8 cellular contexts compared by ENCODE assay signal in the genomic region with DNA sequence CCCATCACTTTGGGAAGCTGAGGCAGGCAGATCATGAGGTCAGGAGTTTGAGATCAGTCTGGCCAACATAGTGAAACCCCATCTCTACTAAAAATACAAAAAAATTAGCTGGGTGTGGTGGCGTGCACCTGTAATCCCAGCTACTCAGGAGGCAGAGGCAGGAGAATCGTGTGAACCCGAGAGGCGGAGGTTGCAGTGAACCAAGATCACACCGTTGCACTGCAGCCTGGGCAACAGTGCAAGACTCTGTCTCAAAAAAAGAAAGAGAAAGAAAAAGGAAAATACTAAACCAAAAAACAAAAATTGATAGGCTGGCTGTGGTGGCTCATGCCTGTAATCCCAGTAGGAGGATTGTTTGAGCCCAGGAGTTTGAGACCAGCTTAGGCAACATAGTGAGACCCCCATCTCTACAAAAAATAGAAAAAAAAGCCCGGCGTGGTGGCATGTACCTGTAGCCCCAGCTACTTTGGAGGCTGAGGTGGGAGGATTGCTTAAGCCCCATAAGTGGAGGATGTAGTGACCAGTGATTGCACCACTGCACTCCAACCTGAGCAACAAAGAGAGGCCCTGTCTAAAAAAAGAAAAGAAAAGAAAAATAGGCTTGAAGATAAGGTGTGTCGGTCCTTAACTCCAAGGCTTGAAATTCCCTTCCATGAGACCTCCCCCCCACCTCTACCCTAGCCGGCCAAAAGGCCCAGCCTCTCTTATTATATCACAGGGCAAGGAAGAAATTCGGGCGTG. TPM values are rescaled to one million over a fixed set of nuclear protein-coding genes. Genes with fewer than 3 reads are reported as not detected.
DNase-seq lines count a peak whose midpoint lies in the region; ATAC-seq, FAIRE-seq and TF ChIP-seq lines count a peak whose summit lies in the region.
"Not testable (repeated sequence)": the region's sequence is repeated elsewhere in the genome, so short reads cannot be mapped to it uniquely, and the experiment has no call there.

No MANE protein-coding gene starts in this region.

- H3K4me3 Mint-ChIP-seq in GM23338, result peak overlapping the region; percentile 88
- peak overlapping the region; percentile 92 for H3K4me3 Mint-ChIP-seq in activated B cell treated with CpG ODN at 0.5 μM for 24 hours

- not testable (repeated sequence) for H3K36me3 ChIP-seq in GM23338 (ENCODE audit: insufficient read depth)
- H3K36me3 ChIP-seq in K562 (ENCODE audit: control insufficient read depth, insufficient read depth, low read length), result peaks cover 35% of the 10 kb centered on the region; the same call in 2 of the 3 replicates
- H3K36me3 ChIP-seq in mesodermal cell (ENCODE audit: control insufficient read depth, insufficient read depth, low read length), result peaks cover 23% of the 10 kb centered on the region

- POLR2A ChIA-PET in AG04449 (lab: Yijun Ruan, JAX); activated B cell treated with CpG ODN at 0.5 μM for 24 hours (lab: Charles Lee): not testable (repeated sequence)
- POLR2A ChIA-PET in K562 (lab: Yijun Ruan, JAX), result interaction anchor here (0.5 to 3.3 kb wide), 13 partner anchors 7 to 869 kb away, joined by 3 to 29 read pairs (median 3); no protein-coding TSS in a partner anchor

- not testable (repeated sequence) for H3K9me2 ChIP-seq in GM23338 (ENCODE audit: insufficient read depth)

- BruUV-seq in K562 (replicated peaks; lab: Mats Ljungman, UMichigan), result not testable (repeated sequence)

- H3K4me2 ChIP-seq in GM23338 (peak overlapping the region; percentile 86), K562 (ENCODE audit: insufficient read depth, low read length) (peak overlapping the region; percentile 95)

- H3K9ac ChIP-seq in K562 (ENCODE audit: insufficient read depth in 1 of 2, low read depth in 2 of 2, low read length in 2 of 2), result peak overlapping the region; percentile 90 to 91

- not testable (repeated sequence) for TF ChIP-seq CTCF in AG04449 (IDR thresholded peaks at IDR 0.05; ENCODE audit: insufficient read depth, low read length, missing control alignments); GM23338 (conservative IDR thresholded peaks at IDR 0.05; ENCODE audit: low read depth in 2 of 2); activated B cell treated with CpG ODN at 0.5 μM for 24 hours (IDR thresholded peaks at IDR 0.05); K562 (IDR thresholded peaks at IDR 0.05 in 2 of 3, conservative IDR thresholded peaks at IDR 0.05 in 1 of 3; ENCODE audit: insufficient read depth in 2 of 3, low read depth in 1 of 3, low read length in 3 of 3); fibroblast of mammary gland (conservative IDR thresholded peaks at IDR 0.05; ENCODE audit: control insufficient read depth, insufficient read depth, low read depth, low read length)

- H3K27ac Mint-ChIP-seq in GM23338, activated B cell treated with CpG ODN at 0.5 μM for 24 hours: not testable (repeated sequence)

- not testable (repeated sequence) for TF ChIP-seq RAD21 in K562 (CRISPR knock-in tag; conservative IDR thresholded peaks at IDR 0.05 in 1 of 2, IDR thresholded peaks at IDR 0.05 in 1 of 2)

- H3K9me3 ChIP-seq in K562 (replicated peaks; ENCODE audit: control insufficient read depth, insufficient read depth, low read depth, low read length); mesodermal cell (ENCODE audit: control insufficient read depth, low read length): not testable (repeated sequence)

- H3K4me3 ChIP-seq in AG04449 (ENCODE audit: low read depth, low read length), result peak overlapping the region; percentile 67
- peak overlapping the region; percentile 66 for H3K4me3 ChIP-seq in GM23338
- peak overlapping the region; percentile 74 for H3K4me3 ChIP-seq in K562
- peak overlapping the region; percentile 85 for H3K4me3 ChIP-seq in fibroblast of mammary gland (ENCODE audit: control insufficient read depth, low read depth, low read length)
- peak overlapping the region; percentile 67 for H3K4me3 ChIP-seq in mesodermal cell (ENCODE audit: extremely low read depth, insufficient read depth, low read length, poor library complexity, severe bottlenecking)
- H3K4me3 ChIP-seq in skeletal muscle cell (ENCODE audit: low read depth, low read length), result peak overlapping the region; percentile 68

- not testable (repeated sequence) for ATAC-seq in GM23338; activated B cell treated with CpG ODN at 0.5 μM for 24 hours (ENCODE audit: low read depth)
- ATAC-seq in K562, result peak; percentile 11

- not testable (repeated sequence) for FAIRE-seq in K562 (lab: Jason Lieb, UNC)

- in situ Hi-C loops in K562 (cut with MboI), result not testable (repeated sequence)

- CTCF ChIA-PET in AG04449 (lab: Yijun Ruan, JAX), result interaction anchor here (0.7 kb wide), 1 partner anchor 176 kb away, joined by 4 read pairs; no protein-coding TSS in a partner anchor
- CTCF ChIA-PET in activated B cell treated with CpG ODN at 0.5 μM for 24 hours (lab: Charles Lee); K562 (lab: Yijun Ruan, JAX; ENCODE audit: low intra/inter-chr PET ratio): not testable (repeated sequence)

- not testable (repeated sequence) for TF ChIP-seq POLR2A in K562 (conservative IDR thresholded peaks at IDR 0.05)

- not testable (repeated sequence) for H3F3A ChIP-seq in GM23338 (replicated peaks; ENCODE audit: low read depth)

- H3K27ac ChIP-seq in GM23338 (ENCODE audit: low read depth); mesodermal cell (ENCODE audit: low read depth, low read length, severe bottlenecking): not testable (repeated sequence)
- H3K27ac ChIP-seq in K562 (ENCODE audit: extremely low read depth, low read depth, low read length), result peak overlapping the region; percentile 75

- H3K27me3 ChIP-seq in GM23338 (ENCODE audit: insufficient read depth), result peaks cover 44% of the 10 kb centered on the region
- H3K27me3 ChIP-seq in K562 (ENCODE audit: control insufficient read depth in 2 of 2, insufficient read depth in 2 of 2, low read length in 2 of 2), result not testable (repeated sequence)

- peaks cover 13% of the 10 kb centered on the region for H3K79me2 ChIP-seq in GM23338 (replicated peaks; ENCODE audit: insufficient read depth)
- H3K79me2 ChIP-seq in K562 (ENCODE audit: control insufficient read depth, insufficient read depth, low read length), result peaks cover 48% of the 10 kb centered on the region

- DNase-seq in AG04449 (ENCODE audit: low read depth, low spot score); GM23338 (ENCODE audit: low spot score); activated B cell treated with CpG ODN at 0.5 μM for 24 hours; fibroblast of mammary gland (ENCODE audit: low read depth); skeletal muscle cell (ENCODE audit: low read depth): not testable (repeated sequence)
- DNase-seq in NCI-H69 (lab: John Stamatoyannopoulos, UW) (peak; percentile 51), K562 (ENCODE audit: extremely low read depth in 1 of 4, low spot score in 3 of 4) (peak in 2 of 4 experiments; percentile 21 to 33)

- H2AFZ ChIP-seq in GM23338 (peak overlapping the region; percentile 91), K562 (ENCODE audit: low read depth, low read length) (peak overlapping the region; percentile 77)

- not testable (repeated sequence) for H3K9me1 ChIP-seq in K562 (ENCODE audit: control insufficient read depth, insufficient read depth, low read length)

- TF ChIP-seq EP300 in K562 (IDR thresholded peaks at IDR 0.05; ENCODE audit: low read length), result not testable (repeated sequence)

- 14% methylated on average over 11 of the region's 11 CpGs for WGBS in K562 (ENCODE audit: insufficient coverage, low coverage, missing lambda C conversion rate)
- WGBS in mesodermal cell (ENCODE audit: insufficient coverage in 2 of 2), 2 experiments, result 50 to 67% methylated on average over 4 to 8 of the region's 11 CpGs

- intact Hi-C loops in activated B cell treated with CpG ODN at 0.5 μM for 24 hours (cut with micrococcal nuclease), result loop anchor here (2.0 to 10.0 kb wide), 3 partner anchors 81 to 925 kb away; partner anchors contain the start of genes CIAO2A, RNU5B-1 and ZNF609
- intact Hi-C loops in K562 (cut with micrococcal nuclease), result not testable (repeated sequence)

- H3K27me3 Mint-ChIP-seq in GM23338 (ENCODE audit: insufficient read depth, low read depth, poor library complexity); activated B cell treated with CpG ODN at 0.5 μM for 24 hours: not testable (repeated sequence)

- H3K4me1 Mint-ChIP-seq in GM23338 (peaks cover 10% of the 10 kb centered on the region), activated B cell treated with CpG ODN at 0.5 μM for 24 hours (peaks cover 15% of the 10 kb centered on the region)

- H3K4me1 ChIP-seq in GM23338 (ENCODE audit: insufficient read depth); mesodermal cell (ENCODE audit: control insufficient read depth, insufficient read depth, low read length, poor library complexity, severe bottlenecking): not testable (repeated sequence)
- H3K4me1 ChIP-seq in K562 (replicated peaks in 1 of 2; ENCODE audit: control insufficient read depth in 2 of 2, insufficient read depth in 2 of 2, low read length in 2 of 2), result peaks cover 5 to 12% of the 10 kb centered on the region in 2 experiments; a peak in 4 of 5 replicates

- H3K36me3 Mint-ChIP-seq in GM23338 (ENCODE audit: low read depth), result peaks cover 27% of the 10 kb centered on the region; the same call in 2 of the 3 replicates
- not testable (repeated sequence) for H3K36me3 Mint-ChIP-seq in activated B cell treated with CpG ODN at 0.5 μM for 24 hours (ENCODE audit: low read depth)

- not testable (repeated sequence) for H4K20me1 ChIP-seq in GM23338 (replicated peaks; ENCODE audit: insufficient read depth); K562 (replicated peaks; ENCODE audit: control insufficient read depth, insufficient read depth, low read length)

- not testable (repeated sequence) for H3K9me3 Mint-ChIP-seq in GM23338, activated B cell treated with CpG ODN at 0.5 μM for 24 hours

RNA-seq across cellular contexts. Expression of gene PCLAF, which starts 0.9 kb away (rescaled TPM):
- total RNA-seq in GM23338 (2014; rRNA removed; shearing (Covaris generic)), result 48.9 and 52.7 TPM in 2 replicates
- polyA plus RNA-seq in GM23338 (2016; fragmentation: Nextera tagmentation; extraction: Ambion mirVana) (202 and 206 TPM in 2 replicates), K562 (2011; rRNA removed) (331 and 560 TPM in 2 replicates), K562 (2014; fragmentation: Illumina TruSeq; extraction: Trizol) (427 and 492 TPM in 2 replicates), K562 (2014; fragmentation: Nextera tagmentation; extraction: Ambion mirVana) (100 to 1,000 TPM; 715 to 881 TPM), K562 (2014; rRNA removed) (360 and 565 TPM in 2 replicates)
- total RNA-seq in activated B cell treated with CpG ODN at 0.5 μM for 24 hours (2.0 and 3.9 TPM in 2 replicates), K562 (2014; rRNA removed) (112 and 135 TPM in 2 replicates), K562 (2014; rRNA removed; fragmentation: Illumina TruSeq; extraction: Trizol) (305 and 406 TPM in 2 replicates), K562 (2015; rRNA removed; fragmentation: Illumina TruSeq; extraction: Trizol) (111 and 113 TPM in 2 replicates), K562 (2021) (132 and 161 TPM in 2 replicates)
- 103 and 143 TPM in 2 replicates for total RNA-seq in K562 (2011; cell fraction: chromatin; rRNA removed; ENCODE audit: low replicate concordance)
- total RNA-seq in K562 (2011; cell fraction: nucleolus; rRNA removed), result 66.6 and 68.9 TPM in 2 replicates
- total RNA-seq in K562 (2011; cell fraction: nucleoplasm; rRNA removed), result 73.7 and 109 TPM in 2 replicates
- 75.7 and 121 TPM in 2 replicates for polyA plus RNA-seq in K562 (2011; cell fraction: cytosol; rRNA removed)
- 192 and 207 TPM in 2 replicates for polyA plus RNA-seq in K562 (2011; cell fraction: nucleus; rRNA removed)
- 196 and 232 TPM in 2 replicates for polyA plus RNA-seq in K562 (2012)
- 191 and 212 TPM in 2 replicates for polyA minus RNA-seq in K562 (2011; rRNA and poly(A)+ RNA removed)
- 29.5 and 33.0 TPM in 2 replicates for polyA minus RNA-seq in K562 (2011; cell fraction: cytosol; rRNA and poly(A)+ RNA removed)
- polyA minus RNA-seq in K562 (2011; cell fraction: nucleus; rRNA and poly(A)+ RNA removed), result 17.4 and 19.5 TPM in 2 replicates
- polyA plus RNA-seq in mesodermal cell (2013, experiment 1 of 2), result 116 TPM
- 140 TPM for polyA plus RNA-seq in mesodermal cell (2013, experiment 2 of 2)

RNA-seq across cellular contexts. Expression of gene TRIP4, which starts 7.3 kb away (rescaled TPM):
- 9.8 and 10.3 TPM in 2 replicates for total RNA-seq in GM23338 (2014; rRNA removed; shearing (Covaris generic))
- polyA plus RNA-seq in GM23338 (2016; fragmentation: Nextera tagmentation; extraction: Ambion mirVana), result 16.0 and 16.6 TPM in 2 replicates
- total RNA-seq in activated B cell treated with CpG ODN at 0.5 μM for 24 hours, result 26.3 and 35.0 TPM in 2 replicates
- total RNA-seq in K562 (2011; cell fraction: chromatin; rRNA removed; ENCODE audit: low replicate concordance), result 25.3 and 52.1 TPM in 2 replicates
- 19.0 and 22.0 TPM in 2 replicates for total RNA-seq in K562 (2011; cell fraction: nucleolus; rRNA removed)
- total RNA-seq in K562 (2011; cell fraction: nucleoplasm; rRNA removed), result 20.2 and 24.0 TPM in 2 replicates
- 6.6 and 7.6 TPM in 2 replicates for total RNA-seq in K562 (2014; rRNA removed)
- 10.9 and 14.9 TPM in 2 replicates for total RNA-seq in K562 (2014; rRNA removed; fragmentation: Illumina TruSeq; extraction: Trizol)
- 10.4 and 12.4 TPM in 2 replicates for total RNA-seq in K562 (2015; rRNA removed; fragmentation: Illumina TruSeq; extraction: Trizol)
- 15.5 and 17.4 TPM in 2 replicates for total RNA-seq in K562 (2021)
- polyA plus RNA-seq in K562 (2011; rRNA removed), result 17.4 and 21.9 TPM in 2 replicates
- polyA plus RNA-seq in K562 (2011; cell fraction: cytosol; rRNA removed), result 5.6 and 8.2 TPM in 2 replicates
- polyA plus RNA-seq in K562 (2011; cell fraction: nucleus; rRNA removed), result 9.7 and 14.3 TPM in 2 replicates
- polyA plus RNA-seq in K562 (2012), result 17.4 and 19.5 TPM in 2 replicates
- polyA plus RNA-seq in K562 (2014; fragmentation: Illumina TruSeq; extraction: Trizol), result 22.1 and 23.3 TPM in 2 replicates
- 10 to 100 TPM; 11.7 to 16.7 TPM for polyA plus RNA-seq in K562 (2014; fragmentation: Nextera tagmentation; extraction: Ambion mirVana)
- polyA plus RNA-seq in K562 (2014; rRNA removed), result 17.2 and 20.1 TPM in 2 replicates
- polyA minus RNA-seq in K562 (2011; rRNA and poly(A)+ RNA removed), result 19.0 and 21.1 TPM in 2 replicates
- polyA minus RNA-seq in K562 (2011; cell fraction: cytosol; rRNA and poly(A)+ RNA removed), result 5.6 and 7.3 TPM in 2 replicates
- 9.2 and 17.7 TPM in 2 replicates for polyA minus RNA-seq in K562 (2011; cell fraction: nucleus; rRNA and poly(A)+ RNA removed)
- 29.0 TPM for polyA plus RNA-seq in mesodermal cell (2013, experiment 1 of 2)
- polyA plus RNA-seq in mesodermal cell (2013, experiment 2 of 2), result 26.8 TPM

RNA-seq across cellular contexts. Expression of gene CSNK1G1, which starts 24.3 kb away (rescaled TPM):
- 13.4 and 14.1 TPM in 2 replicates for total RNA-seq in GM23338 (2014; rRNA removed; shearing (Covaris generic))
- polyA plus RNA-seq in GM23338 (2016; fragmentation: Nextera tagmentation; extraction: Ambion mirVana), result 7.3 and 9.3 TPM in 2 replicates
- 26.1 and 26.6 TPM in 2 replicates for total RNA-seq in activated B cell treated with CpG ODN at 0.5 μM for 24 hours
- 83.4 and 132 TPM in 2 replicates for total RNA-seq in K562 (2011; cell fraction: chromatin; rRNA removed; ENCODE audit: low replicate concordance)
- total RNA-seq in K562 (2011; cell fraction: nucleolus; rRNA removed), result 20.8 and 30.8 TPM in 2 replicates
- total RNA-seq in K562 (2011; cell fraction: nucleoplasm; rRNA removed), result 39.4 and 57.0 TPM in 2 replicates
- 6.9 and 9.4 TPM in 2 replicates for total RNA-seq in K562 (2014; rRNA removed)
- total RNA-seq in K562 (2014; rRNA removed; fragmentation: Illumina TruSeq; extraction: Trizol), result 12.7 and 13.0 TPM in 2 replicates
- total RNA-seq in K562 (2015; rRNA removed; fragmentation: Illumina TruSeq; extraction: Trizol), result 12.0 and 13.5 TPM in 2 replicates
- total RNA-seq in K562 (2021), result 10.2 and 10.4 TPM in 2 replicates
- polyA plus RNA-seq in K562 (2011; rRNA removed), result 16.3 and 18.5 TPM in 2 replicates
- polyA plus RNA-seq in K562 (2011; cell fraction: cytosol; rRNA removed), result 6.1 and 8.8 TPM in 2 replicates
- polyA plus RNA-seq in K562 (2011; cell fraction: nucleus; rRNA removed), result 6.9 and 10.2 TPM in 2 replicates
- 5.8 and 6.1 TPM in 2 replicates for polyA plus RNA-seq in K562 (2012)
- polyA plus RNA-seq in K562 (2014; fragmentation: Illumina TruSeq; extraction: Trizol), result 8.3 and 9.5 TPM in 2 replicates
- 1 to 10 TPM; 4.5 to 4.9 TPM for polyA plus RNA-seq in K562 (2014; fragmentation: Nextera tagmentation; extraction: Ambion mirVana)
- 5.6 and 5.9 TPM in 2 replicates for polyA plus RNA-seq in K562 (2014; rRNA removed)
- polyA minus RNA-seq in K562 (2011; rRNA and poly(A)+ RNA removed), result 69.5 and 73.1 TPM in 2 replicates
- 17.4 and 18.8 TPM in 2 replicates for polyA minus RNA-seq in K562 (2011; cell fraction: cytosol; rRNA and poly(A)+ RNA removed)
- 14.5 and 42.1 TPM in 2 replicates for polyA minus RNA-seq in K562 (2011; cell fraction: nucleus; rRNA and poly(A)+ RNA removed)
- 13.5 TPM for polyA plus RNA-seq in mesodermal cell (2013, experiment 1 of 2)
- 12.8 TPM for polyA plus RNA-seq in mesodermal cell (2013, experiment 2 of 2)

Comparison
In these comparisons a context has a peak if more than half of its experiments do, and no peak if none do; other contexts are left out.
1. RNA of gene PCLAF, which starts 0.9 kb away (total RNA-seq): 66.6 to 406 TPM in K562 and 48.9 to 52.7 TPM in GM23338; 2.0 to 3.9 TPM in activated B cell treated with CpG ODN at 0.5 μM for 24 hours; every median in the first group is over 10 times any median in the second.
2. Peak in every context shown above with its lines, with median percentiles within 50 percentile points of each other: H3K4me3 ChIP-seq.